In genomic region chr2:222797871-222798270, GRCh38 we compare ENCODE assay signal across 19 cellular contexts.
DNase-seq lines count a peak whose midpoint lies in the region; ATAC-seq and TF ChIP-seq lines count a peak whose summit lies in the region.
"Had no signal": no experiment of that assay in that cellular context is flagged by ENCODE, and none has a peak within 500 bp of the region (broad histone marks: within the 10 kb centered on the region; RNA-seq: fewer than 3 reads in every experiment).

No MANE protein-coding gene starts in this region.

- CTCF ChIA-PET in OCI-LY7 (lab: Charles Lee; ENCODE audit: unreplicated experiment), result interaction anchor here (0.6 kb wide), 1 partner anchor 11 kb away, joined by 3 read pairs; no protein-coding TSS in a partner anchor

- no peaks in the 10 kb centered on the region for H3K9me2 ChIP-seq in OCI-LY7 (ENCODE audit: insufficient read depth, low read length)

- H3K9me3 Mint-ChIP-seq in activated naive CD8-positive, alpha-beta T cell treated with anti-CD3 and anti-CD28 coated beads, Interleukin-2, amount 50 U/mL, for 24 hours, result no peaks in the 10 kb centered on the region
- H3K9me3 Mint-ChIP-seq in activated naive CD8-positive, alpha-beta T cell treated with anti-CD3 and anti-CD28 coated beads for 36 hours, result no peaks in the 10 kb centered on the region
- no peaks in the 10 kb centered on the region for H3K9me3 Mint-ChIP-seq in dendritic cell treated with granulocyte-macrophage colony-stimulating factor and Interleukin-4, amounts not matched to agents 40 ng/mL and 50 ng/mL, for 4 days
- H3K9me3 Mint-ChIP-seq: activated B cell treated with CpG ODN at 0.5 μM for 24 hours, neural crest cell had no signal

- H3K4me3 Mint-ChIP-seq in activated naive CD8-positive, alpha-beta T cell treated with anti-CD3 and anti-CD28 coated beads, Interleukin-2, amount 50 U/mL, for 24 hours, result no peak overlapping the region
- H3K4me3 Mint-ChIP-seq in activated naive CD8-positive, alpha-beta T cell treated with anti-CD3 and anti-CD28 coated beads for 36 hours, result no peak overlapping the region
- no peak overlapping the region for H3K4me3 Mint-ChIP-seq in dendritic cell treated with granulocyte-macrophage colony-stimulating factor and Interleukin-4, amounts not matched to agents 40 ng/mL and 50 ng/mL, for 4 days
- H3K4me3 Mint-ChIP-seq: activated B cell treated with CpG ODN at 0.5 μM for 24 hours, neural crest cell had no signal

- TF ChIP-seq CTCF in upper lobe of right lung (IDR thresholded peaks at IDR 0.05) (no peak), OCI-LY7 (conservative IDR thresholded peaks at IDR 0.05; ENCODE audit: low read length) (no peak)

- POLR2A ChIA-PET in OCI-LY7 (lab: Charles Lee), result interaction anchor here (0.6 to 2.9 kb wide), 9 partner anchors 9 to 114 kb away, joined by 3 to 19 read pairs (median 4); no protein-coding TSS in a partner anchor

- no peaks in the 10 kb centered on the region for H3K36me3 Mint-ChIP-seq in activated naive CD8-positive, alpha-beta T cell treated with anti-CD3 and anti-CD28 coated beads, Interleukin-2, amount 50 U/mL, for 24 hours (ENCODE audit: low read depth)
- no peaks in the 10 kb centered on the region for H3K36me3 Mint-ChIP-seq in activated naive CD8-positive, alpha-beta T cell treated with anti-CD3 and anti-CD28 coated beads for 36 hours
- H3K36me3 Mint-ChIP-seq in dendritic cell treated with granulocyte-macrophage colony-stimulating factor and Interleukin-4, amounts not matched to agents 40 ng/mL and 50 ng/mL, for 4 days (ENCODE audit: low read depth), result no peaks in the 10 kb centered on the region

- no peak for DNase-seq in activated naive CD8-positive, alpha-beta T cell treated with anti-CD3 and anti-CD28 coated beads, Interleukin-2, amount 50 U/mL, for 24 hours
- no peak for DNase-seq in activated naive CD8-positive, alpha-beta T cell treated with anti-CD3 and anti-CD28 coated beads for 36 hours
- DNase-seq in NOMO-1 treated with DMSO at 0.1 percent for 48 hours (lab: John Stamatoyannopoulos, UW; ENCODE audit: unreplicated experiment) (peak; percentile 90), upper lobe of right lung (no peak), aorta (no peak), OCI-LY7 (ENCODE audit: low spot score) (no peak)
- DNase-seq: activated B cell treated with CpG ODN at 0.5 μM for 24 hours; activated effector memory CD4-positive, alpha-beta T cell treated with Interleukin-2 at 50 U/mL for 16 hours; caudate nucleus; effector memory CD4-positive, alpha-beta T cell; NCI-H1092; SHP77 treated with DMSO at 0.1 percent for 48 hours; stimulated activated CD4-positive, alpha-beta T cell treated with anti-CD3 and anti-CD28 coated beads, Interleukin-4, amount 100 ng/mL, for 24 hours; substantia nigra; T-helper 1 cell had no signal

- H3K4me1 ChIP-seq in upper lobe of right lung, result peaks cover 29% of the 10 kb centered on the region
- peaks cover 0 to 5% of the 10 kb centered on the region in 2 donors for H3K4me1 ChIP-seq in aorta (ENCODE audit: control insufficient read depth in 1 of 2, insufficient read depth in 2 of 2, low read length in 2 of 2)
- H3K4me1 ChIP-seq in OCI-LY7 (ENCODE audit: insufficient read depth, low read length, poor library complexity, severe bottlenecking), result peaks cover 45% of the 10 kb centered on the region

- H2AFZ ChIP-seq in OCI-LY7 (ENCODE audit: low read length), result no peak overlapping the region

- H3K4me3 ChIP-seq in upper lobe of right lung (no peak overlapping the region), aorta (ENCODE audit: low read length in 2 of 2) (no peak overlapping the region), OCI-LY7 (ENCODE audit: low read depth, low read length, poor library complexity, severe bottlenecking) (no peak overlapping the region)

- H3K4me1 Mint-ChIP-seq in activated naive CD8-positive, alpha-beta T cell treated with anti-CD3 and anti-CD28 coated beads, Interleukin-2, amount 50 U/mL, for 24 hours, result peaks cover 3% of the 10 kb centered on the region
- H3K4me1 Mint-ChIP-seq in activated naive CD8-positive, alpha-beta T cell treated with anti-CD3 and anti-CD28 coated beads for 36 hours, result no peaks in the 10 kb centered on the region
- peaks cover 46% of the 10 kb centered on the region for H3K4me1 Mint-ChIP-seq in dendritic cell treated with granulocyte-macrophage colony-stimulating factor and Interleukin-4, amounts not matched to agents 40 ng/mL and 50 ng/mL, for 4 days (ENCODE audit: low read depth)
- H3K4me1 Mint-ChIP-seq: activated B cell treated with CpG ODN at 0.5 μM for 24 hours had no signal

- intact Hi-C loops in dendritic cell treated with granulocyte-macrophage colony-stimulating factor and Interleukin-4, amounts not matched to agents 40 ng/mL and 50 ng/mL, for 4 days (cut with micrococcal nuclease), result loop anchor here (5.0 to 10.0 kb wide), 3 partner anchors 63 to 104 kb away; partner anchors contain the start of gene ACSL3
- intact Hi-C loops in upper lobe of right lung (cut with DNase I) (no loop called here), aorta (cut with DNase I) (loop anchor here in 1 of 2 donors (10.0 kb wide), 1 partner anchor 93 kb away; no protein-coding TSS in a partner anchor), OCI-LY7 (cut with micrococcal nuclease; ENCODE audit: unreplicated experiment) (loop anchor here (1.0 to 10.0 kb wide), 2 partner anchors 105 to 1017 kb away; no protein-coding TSS in a partner anchor)

- H3K36me3 ChIP-seq in upper lobe of right lung (no peaks in the 10 kb centered on the region), aorta (ENCODE audit: control insufficient read depth in 1 of 2, insufficient read depth in 2 of 2, low read length in 1 of 2) (no peaks in the 10 kb centered on the region), OCI-LY7 (ENCODE audit: insufficient read depth, low read length) (no peaks in the 10 kb centered on the region)

- H3K27ac ChIP-seq in upper lobe of right lung (no peak overlapping the region), aorta (ENCODE audit: low read depth in 1 of 2, low read length in 2 of 2) (no peak overlapping the region), OCI-LY7 (ENCODE audit: low read depth, low read length, poor library complexity, severe bottlenecking) (no peak overlapping the region)

- peaks cover 3% of the 10 kb centered on the region for H3K27me3 Mint-ChIP-seq in activated naive CD8-positive, alpha-beta T cell treated with anti-CD3 and anti-CD28 coated beads, Interleukin-2, amount 50 U/mL, for 24 hours
- H3K27me3 Mint-ChIP-seq in activated naive CD8-positive, alpha-beta T cell treated with anti-CD3 and anti-CD28 coated beads for 36 hours, result no peaks in the 10 kb centered on the region
- no peaks in the 10 kb centered on the region for H3K27me3 Mint-ChIP-seq in dendritic cell treated with granulocyte-macrophage colony-stimulating factor and Interleukin-4, amounts not matched to agents 40 ng/mL and 50 ng/mL, for 4 days
- H3K27me3 Mint-ChIP-seq: activated B cell treated with CpG ODN at 0.5 μM for 24 hours had no signal

- 82 to 89% methylated on average over 3 of the region's 3 CpGs for WGBS in aorta, 2 donors

- no peaks in the 10 kb centered on the region for H3K27me3 ChIP-seq in upper lobe of right lung
- H3K27me3 ChIP-seq in aorta (ENCODE audit: control insufficient read depth in 1 of 2, insufficient read depth in 2 of 2, low read length in 1 of 2), result no peaks in the 10 kb centered on the region

- no peaks in the 10 kb centered on the region for H3K79me2 ChIP-seq in OCI-LY7 (ENCODE audit: insufficient read depth, low read depth, low read length)

- H4K20me1 ChIP-seq in OCI-LY7 (ENCODE audit: insufficient read depth, low read length), result no peaks in the 10 kb centered on the region

- no peak overlapping the region for H3K27ac Mint-ChIP-seq in activated naive CD8-positive, alpha-beta T cell treated with anti-CD3 and anti-CD28 coated beads, Interleukin-2, amount 50 U/mL, for 24 hours
- H3K27ac Mint-ChIP-seq in activated naive CD8-positive, alpha-beta T cell treated with anti-CD3 and anti-CD28 coated beads for 36 hours, result no peak overlapping the region
- H3K27ac Mint-ChIP-seq in dendritic cell treated with granulocyte-macrophage colony-stimulating factor and Interleukin-4, amounts not matched to agents 40 ng/mL and 50 ng/mL, for 4 days, result peak overlapping the region; percentile 80
- H3K27ac Mint-ChIP-seq: activated B cell treated with CpG ODN at 0.5 μM for 24 hours had no signal

- no peaks in the 10 kb centered on the region for H3K9me3 ChIP-seq in upper lobe of right lung
- no peaks in the 10 kb centered on the region for H3K9me3 ChIP-seq in aorta (ENCODE audit: control insufficient read depth, low read length)
- H3K9me3 ChIP-seq in OCI-LY7 (ENCODE audit: low read length), result no peaks in the 10 kb centered on the region

- peak; percentile 78 for ATAC-seq in activated naive CD8-positive, alpha-beta T cell treated with anti-CD3 and anti-CD28 coated beads, Interleukin-2, amount 50 U/mL, for 24 hours
- ATAC-seq in upper lobe of right lung (peak; percentile 64), aorta (ENCODE audit: low FRiP score) (no peak), HG03457 (IDR thresholded peaks at IDR 0.05; ENCODE audit: unreplicated experiment) (no peak)
- ATAC-seq: left lobe of liver had no signal

- BruUV-seq in OCI-LY7 (replicated peaks; lab: Mats Ljungman, UMichigan), result no TSS peak

- H3K4me2 ChIP-seq in OCI-LY7 (ENCODE audit: low read length), result no peak overlapping the region

Comparison
In these comparisons a context has a peak if more than half of its experiments do, and no peak if none do; other contexts are left out.
1. ATAC-seq: peak in activated naive CD8-positive, alpha-beta T cell treated with anti-CD3 and anti-CD28 coated beads, Interleukin-2, amount 50 U/mL, for 24 hours (single experiment) and upper lobe of right lung (single experiment); none in aorta (single experiment) and HG03457 (single experiment).